ENCODE assay signal across 18 cellular contexts in the genomic region with DNA sequence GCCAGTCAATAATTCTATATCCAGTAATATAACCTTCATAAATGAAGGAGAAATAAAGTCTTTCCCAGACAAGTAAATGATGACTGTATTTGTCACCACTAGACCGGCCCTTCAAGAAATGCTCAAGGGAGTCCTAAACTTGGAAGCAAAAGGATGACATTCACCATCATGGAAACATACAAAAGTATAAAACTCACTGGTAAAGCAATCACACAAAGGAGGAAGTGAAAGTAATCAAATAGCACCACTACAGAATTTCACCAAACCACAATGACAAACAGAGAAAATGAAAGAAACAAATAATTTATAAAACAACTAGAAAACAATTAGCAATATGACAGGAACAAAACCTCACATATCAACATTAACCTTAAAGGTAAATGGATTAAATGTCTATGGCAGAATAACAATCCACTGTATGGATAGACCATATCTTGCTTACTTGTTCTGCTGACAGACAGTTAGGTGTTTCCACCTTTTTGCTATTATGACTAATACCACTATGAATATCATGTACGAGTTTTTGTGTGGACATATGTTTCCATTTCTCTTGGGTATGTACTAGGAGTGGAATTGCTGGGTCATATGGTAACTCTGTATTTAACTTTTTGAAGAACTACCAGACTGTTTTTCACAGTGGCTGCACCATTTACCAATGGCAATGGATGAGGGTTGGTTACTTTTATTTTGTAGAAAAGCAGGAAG. TPM values are rescaled to one million over a fixed set of nuclear protein-coding genes. Genes with fewer than 3 reads are reported as not detected.
"Had no signal": no experiment of that assay in that cellular context is flagged by ENCODE, and none has a peak within 500 bp of the region (broad histone marks: within the 10 kb centered on the region; RNA-seq: fewer than 3 reads in every experiment).

No MANE protein-coding gene starts in this region.

- H3K4me1 ChIP-seq: ascending aorta, foreskin keratinocyte, spleen had no signal

- H3K27ac ChIP-seq: ascending aorta, cardiac muscle cell, foreskin keratinocyte, spleen had no signal

- H3K27me3 Mint-ChIP-seq: progenitor cell of endocrine pancreas had no signal

- H3K4me3 Mint-ChIP-seq: natural killer cell treated with Interleukin-12 subunit alpha and Interleukin-12 subunit beta and Interleukin-15 and Interleukin-18, amount 100 ng/mL, for 72 hours; T-helper 2 cell treated with Interferon-gamma antibody and Interleukin-4, amounts not matched to agents 5 μg/mL and 100 μg/mL, for 36 hours had no signal

- H3K36me3 ChIP-seq: ascending aorta, cardiac muscle cell, spleen had no signal

- DNase-seq: activated CD4-positive, alpha-beta T cell treated with anti-CD3 and anti-CD28 coated beads, Interleukin-2, amount 50 U/mL, for 48 hours; activated T-cell treated with anti-CD3 and anti-CD28 coated beads, Interleukin-2, amount 50 U/mL, for 48 hours; left colon; mammary epithelial cell; mucosa of descending colon; nucleus accumbens; spleen; stimulated activated CD4-positive, alpha-beta T cell treated with anti-CD3 and anti-CD28 coated beads, Interleukin-1b, Interleukin-23, amount 100 ng/mL, for 48 hours; stimulated activated naive CD4-positive, alpha-beta T cell treated with Interleukin-2 at 50 U/mL for 16 hours; trophoblast cell had no signal

- ATAC-seq: activated CD4-positive, CD25-positive, alpha-beta regulatory T cell treated with anti-CD3 and anti-CD28 coated beads, Interleukin-2, amount 50 U/mL, for 24 hours; foreskin keratinocyte; left colon; mucosa of descending colon; natural killer cell treated with Interleukin-12 subunit alpha and Interleukin-12 subunit beta and Interleukin-15 and Interleukin-18, amount 100 ng/mL, for 72 hours; sciatic nerve had no signal

- H3K27me3 ChIP-seq: ascending aorta, cardiac muscle cell had no signal

- H3K4me3 ChIP-seq: ascending aorta, cardiac muscle cell, mucosa of descending colon, spleen had no signal

- H3K27ac Mint-ChIP-seq: natural killer cell treated with Interleukin-12 subunit alpha and Interleukin-12 subunit beta and Interleukin-15 and Interleukin-18, amount 100 ng/mL, for 72 hours; progenitor cell of endocrine pancreas; T-helper 2 cell treated with Interferon-gamma antibody and Interleukin-4, amounts not matched to agents 5 μg/mL and 100 μg/mL, for 36 hours had no signal

RNA-seq across cellular contexts. Expression of gene NAT8L, which starts 44.9 kb away (rescaled TPM):
- total RNA-seq: ascending aorta, foreskin keratinocyte had no signal
